In genomic region chr5:14179446-14179845, GRCh38 we compare ENCODE assay signal across 22 cellular contexts. TPM values are rescaled to one million over a fixed set of nuclear protein-coding genes. Genes with fewer than 3 reads are reported as not detected.
DNase-seq lines count a peak whose midpoint lies in the region; ATAC-seq, FAIRE-seq and TF ChIP-seq lines count a peak whose summit lies in the region.
"Had no signal": no experiment of that assay in that cellular context is flagged by ENCODE, and none has a peak within 500 bp of the region (broad histone marks: within the 10 kb centered on the region; RNA-seq: fewer than 3 reads in every experiment).

No MANE protein-coding gene starts in this region.

- peaks cover 9% of the 10 kb centered on the region for H3K79me1 ChIP-seq in trophoblast cell (ENCODE audit: low read length)

- no peak for TF ChIP-seq CTCF in RWPE1 (conservative IDR thresholded peaks at IDR 0.05; ENCODE audit: low read depth)
- TF ChIP-seq CTCF in fibroblast of the aortic adventitia (IDR thresholded peaks at IDR 0.05; ENCODE audit: insufficient read depth, low read length), result no peak

- WGBS in trophoblast cell (ENCODE audit: extremely low coverage, insufficient coverage, insufficient read length), result no CpG with 5 or more reads among the region's 6 CpGs

- H3K4me1 ChIP-seq in trophoblast cell (ENCODE audit: control insufficient read depth in 1 of 2, insufficient read depth in 2 of 2, low read length in 2 of 2), result peaks cover 28% of the 10 kb centered on the region in 2 experiments

- peaks cover 25% of the 10 kb centered on the region for H3K79me2 ChIP-seq in trophoblast cell (ENCODE audit: control insufficient read depth, insufficient read depth, low read length, poor library complexity)

- no peaks in the 10 kb centered on the region for H3K9me3 ChIP-seq in trophoblast cell (ENCODE audit: insufficient read depth, low read depth, low read length)
- H3K9me3 ChIP-seq: heart right ventricle had no signal

- peaks cover 0 to 2% of the 10 kb centered on the region in 2 experiments for H3K36me3 ChIP-seq in trophoblast cell (ENCODE audit: control insufficient read depth in 1 of 2, insufficient read depth in 2 of 2, low read length in 2 of 2)
- H3K36me3 ChIP-seq: heart right ventricle had no signal

- H4K91ac ChIP-seq in trophoblast cell (ENCODE audit: low read depth, low read length), result no peak overlapping the region

- peak overlapping the region; percentile 55 for H3K14ac ChIP-seq in trophoblast cell (ENCODE audit: low read length)

- no peak overlapping the region for H3K23ac ChIP-seq in trophoblast cell (ENCODE audit: low read length)

- FAIRE-seq in RCC 7860 (lab: Jason Lieb, UNC), result no peak
- FAIRE-seq: GM12891, GM19239 had no signal

- no peak overlapping the region for H3K4me2 ChIP-seq in trophoblast cell (ENCODE audit: low read length)

- no peak overlapping the region for H2BK12ac ChIP-seq in trophoblast cell (ENCODE audit: low read length)

- H3K4ac ChIP-seq in trophoblast cell (ENCODE audit: low read depth, low read length), result peak overlapping the region; percentile 91

- POLR2A ChIA-PET in RWPE1 (lab: Yijun Ruan, JAX; ENCODE audit: low non-redundant PET), result no interaction called here

- H4K12ac ChIP-seq in trophoblast cell (ENCODE audit: low read depth, low read length), result no peak overlapping the region

- no peak overlapping the region for H3K9ac ChIP-seq in trophoblast cell (ENCODE audit: low read length)

- H2BK5ac ChIP-seq in trophoblast cell (ENCODE audit: low read depth, low read length, poor library complexity), result no peak overlapping the region

- H2BK120ac ChIP-seq in trophoblast cell (ENCODE audit: insufficient read depth, low read length, poor library complexity), result peak overlapping the region; percentile 34

- peak; percentile 51 for DNase-seq in EH (ENCODE audit: low read depth)
- DNase-seq in RWPE1 (ENCODE audit: low spot score), result no peak
- DNase-seq in fibroblast of the aortic adventitia (ENCODE audit: low read depth), result peak; percentile 60
- peak; percentile 82 to 94 for DNase-seq in trophoblast cell
- no peak for DNase-seq in mucosa of gallbladder (ENCODE audit: low spot score)
- no peak for DNase-seq in RCC 7860 (ENCODE audit: low spot score)
- DNase-seq: activated CD8-positive, alpha-beta memory T cell treated with anti-CD3 and anti-CD28 coated beads for 24 hours; activated naive CD4-positive, alpha-beta T cell treated with anti-CD3 and anti-CD28 coated beads, Interleukin-2, amount 50 U/mL, for 16 hours; activated T-cell treated with anti-CD3 and anti-CD28 coated beads, Interleukin-2, amount 50 U/mL, for 72 hours; aorta; effector memory CD4-positive, alpha-beta T cell; heart right ventricle; NCI-H1436; NCI-H2171; NCI-H526 treated with DMSO at 0.1 percent for 48 hours; right cardiac atrium; SW 1271 had no signal

- H4K8ac ChIP-seq in trophoblast cell (ENCODE audit: low read depth, low read length), result no peak overlapping the region

- H2AK5ac ChIP-seq in trophoblast cell (ENCODE audit: low read length), result no peak overlapping the region

- H3K4me3 ChIP-seq in fibroblast of the aortic adventitia (ENCODE audit: low read depth, low read length) (no peak overlapping the region), trophoblast cell (ENCODE audit: low read depth, low read length) (no peak overlapping the region)
- H3K4me3 ChIP-seq: heart right ventricle had no signal

- no peaks in the 10 kb centered on the region for H3K27me3 ChIP-seq in trophoblast cell (ENCODE audit: insufficient read depth, low read length)
- H3K27me3 ChIP-seq: heart right ventricle had no signal

- CTCF ChIA-PET in RWPE1 (lab: Yijun Ruan, JAX), result interaction anchor here (0.6 kb wide), 1 partner anchor 577 kb away, joined by 4 read pairs; no protein-coding TSS in a partner anchor

- peak overlapping the region; percentile 79 for H3K18ac ChIP-seq in trophoblast cell (ENCODE audit: low read length)

- no peak overlapping the region for H2AFZ ChIP-seq in trophoblast cell (ENCODE audit: insufficient read depth, low read length, poor library complexity)

- H3K27ac ChIP-seq in RWPE1, result peak overlapping the region; percentile 27
- H3K27ac ChIP-seq in trophoblast cell (ENCODE audit: low read depth, low read length), result no peak overlapping the region
- H3K27ac ChIP-seq: heart right ventricle had no signal

- no peak for ATAC-seq in HG02588 (IDR thresholded peaks at IDR 0.05; ENCODE audit: unreplicated experiment)
- no peak for ATAC-seq in GM21825 (IDR thresholded peaks at IDR 0.05; ENCODE audit: unreplicated experiment)
- ATAC-seq: activated T-cell treated with anti-CD3 and anti-CD28 coated beads, Interleukin-2, amount 50 U/mL, for 72 hours; right cardiac atrium; Right ventricle myocardium inferior had no signal

RNA-seq across cellular contexts. Expression of gene TRIO, which starts 36.3 kb away (rescaled TPM):
- total RNA-seq in fibroblast of the aortic adventitia (ENCODE audit: low replicate concordance) (211 and 222 TPM in 2 replicates), mucosa of gallbladder (111 TPM)
- 47.9 and 49.7 TPM in 2 replicates for polyA plus RNA-seq in trophoblast cell (2013)

Comparison
In these comparisons a context has a peak if more than half of its experiments do, and no peak if none do; other contexts are left out.
1. DNase-seq: peak in EH (single experiment), fibroblast of the aortic adventitia (single experiment) and trophoblast cell (2 of 2); none in RWPE1 (single experiment), mucosa of gallbladder (single experiment) and RCC 7860 (single experiment).